17 cellular contexts compared by ENCODE assay signal in the genomic region with DNA sequence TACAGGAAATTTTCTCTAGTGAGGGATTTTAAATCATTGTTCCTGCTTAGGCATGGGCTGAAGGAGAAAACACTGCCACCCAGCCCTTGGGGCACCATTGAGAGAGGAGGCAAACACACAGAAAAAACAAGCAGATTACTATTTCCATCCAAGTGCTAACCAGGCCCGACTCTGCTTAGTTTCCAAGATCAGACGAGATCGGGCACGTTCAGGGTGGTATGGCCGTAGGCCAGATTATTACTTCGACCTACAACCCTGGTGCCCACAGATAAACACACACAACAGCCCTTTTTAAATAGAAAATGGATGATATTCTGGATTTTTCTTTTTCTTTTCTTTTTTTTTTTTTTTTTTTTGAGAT. TPM values are rescaled to one million over a fixed set of nuclear protein-coding genes. Genes with fewer than 3 reads are reported as not detected.
DNase-seq lines count a peak whose midpoint lies in the region; ATAC-seq and TF ChIP-seq lines count a peak whose summit lies in the region.
"Had no signal": no experiment of that assay in that cellular context is flagged by ENCODE, and none has a peak within 500 bp of the region (broad histone marks: within the 10 kb centered on the region; RNA-seq: fewer than 3 reads in every experiment).

No MANE protein-coding gene starts in this region.

- no peak overlapping the region for H3K14ac ChIP-seq in H9 (ENCODE audit: insufficient read depth, low read length)

- no peak overlapping the region for H3K18ac ChIP-seq in H9 (ENCODE audit: insufficient read length, low read depth, low read length)

- no peak overlapping the region for H2BK5ac ChIP-seq in H9 (ENCODE audit: insufficient read length, low read length)

- H3K4me2 ChIP-seq in H9 (ENCODE audit: insufficient read depth, insufficient read length, low read length), result no peak overlapping the region

- H3K27me3 Mint-ChIP-seq in H9 (ENCODE audit: low read depth), result peaks cover 14% of the 10 kb centered on the region

- no peaks in the 10 kb centered on the region for H3K9me3 Mint-ChIP-seq in H9

- no peak overlapping the region for H3K23ac ChIP-seq in H9 (ENCODE audit: insufficient read length, low read depth, low read length)

- H2BK120ac ChIP-seq in H9 (ENCODE audit: low read depth, low read length, poor library complexity, severe bottlenecking), result no peak overlapping the region

- WGBS in prostate gland, result 67% methylated on average over 6 of the region's 6 CpGs
- WGBS in H9 (ENCODE audit: extremely low coverage, insufficient read length, low lambda C conversion rate), result no CpG with 5 or more reads among the region's 6 CpGs

- H3K36me3 ChIP-seq in prostate gland, result no peaks in the 10 kb centered on the region
- H3K36me3 ChIP-seq: MG63 had no signal

- H3K4me1 Mint-ChIP-seq in H9, result no peaks in the 10 kb centered on the region
- H3K4me1 Mint-ChIP-seq: CD14-positive monocyte had no signal

- H3K79me1 ChIP-seq in H9 (ENCODE audit: insufficient read depth, low read depth, low read length, poor library complexity, severe bottlenecking), result no peaks in the 10 kb centered on the region

- no peak overlapping the region for H3K9ac ChIP-seq in H9 (ENCODE audit: extremely low read depth, insufficient read length, low read length)

- peak; percentile 88 for ATAC-seq in esophagus mucosa

- no peak overlapping the region for H3K4me3 ChIP-seq in prostate gland
- H3K4me3 ChIP-seq: MG63, SK-N-MC had no signal

- no peak overlapping the region for H4K8ac ChIP-seq in H9 (replicated peaks; ENCODE audit: insufficient read length, low read depth, low read length)

- no peaks in the 10 kb centered on the region for H3K23me2 ChIP-seq in H9 (ENCODE audit: insufficient read length, low read depth, low read length, poor library complexity, severe bottlenecking)

- no peak overlapping the region for H2BK20ac ChIP-seq in H9 (ENCODE audit: low read depth, low read length, poor library complexity, severe bottlenecking)

- CTCF ChIA-PET in RWPE1 (lab: Yijun Ruan, JAX), result no interaction called here

- no peak overlapping the region for H2BK12ac ChIP-seq in H9 (ENCODE audit: insufficient read length, low read depth, low read length)

- no peak for TF ChIP-seq POLR2A in prostate gland (IDR thresholded peaks at IDR 0.05)

- no peaks in the 10 kb centered on the region for H3K4me1 ChIP-seq in prostate gland (replicated peaks)
- no peaks in the 10 kb centered on the region for H3K4me1 ChIP-seq in H9 (ENCODE audit: insufficient read depth, low read length)

- peak; percentile 40 for DNase-seq in HPDE6-E6E7 (ENCODE audit: extremely low spot score)
- peak; percentile 52 for DNase-seq in RWPE1 (ENCODE audit: low spot score)
- DNase-seq in prostate gland (ENCODE audit: low spot score), result peak; percentile 71
- no peak for DNase-seq in H9
- no peak for DNase-seq in germinal center (ENCODE audit: low spot score)
- DNase-seq in NCI-H2196 (lab: John Stamatoyannopoulos, UW; ENCODE audit: unreplicated experiment), result no peak
- DNase-seq: MG63; NCI-H1092; NCI-H2081 treated with DMSO at 0.1 percent for 48 hours; NCI-H2227 treated with DMSO at 0.1 percent for 48 hours; NCI-H526; NK-92 treated with Interleukin-12 subunit alpha and Interleukin-12 subunit beta, amount 100 ng/mL, for 24 hours; OCI-M1; RPMI8226 had no signal

- intact Hi-C loops in prostate gland (cut with DNase I), result no loop called here

- H3K56ac ChIP-seq in H9 (ENCODE audit: insufficient read length, low read depth, low read length), result no peak overlapping the region

- H4K5ac ChIP-seq in H9 (ENCODE audit: insufficient read length, low read depth, low read length), result no peak overlapping the region

- no peak overlapping the region for H4K91ac ChIP-seq in H9 (ENCODE audit: insufficient read length, low read depth, low read length)

- POLR2A ChIA-PET in RWPE1 (lab: Yijun Ruan, JAX; ENCODE audit: low non-redundant PET), result no interaction called here

- H2AFZ ChIP-seq in H9 (ENCODE audit: low read length), result no peak overlapping the region

- no peak overlapping the region for H2AK5ac ChIP-seq in H9 (ENCODE audit: insufficient read length, low read length)

- H3K36me3 Mint-ChIP-seq in H9 (ENCODE audit: insufficient read depth in 1 of 3, low read depth in 3 of 3), result no peaks in the 10 kb centered on the region
- H3K36me3 Mint-ChIP-seq: CD14-positive monocyte had no signal

- H3T11ph ChIP-seq in H9 (ENCODE audit: low read length), result no peak overlapping the region

- H3K4me3 Mint-ChIP-seq in H9, result no peak overlapping the region
- H3K4me3 Mint-ChIP-seq: CD14-positive monocyte had no signal

- H2BK15ac ChIP-seq in H9 (ENCODE audit: low read depth, low read length), result no peak overlapping the region

- H3K27ac ChIP-seq in RWPE1, result peak overlapping the region; percentile 72
- H3K27ac ChIP-seq in prostate gland, result peak overlapping the region in 1 of 2 donors; percentile 23
- H3K27ac ChIP-seq in H9 (ENCODE audit: insufficient read length, low read depth, low read length), result no peak overlapping the region
- H3K27ac ChIP-seq: SK-N-MC had no signal

- H4K20me1 ChIP-seq in H9 (ENCODE audit: control insufficient read depth, insufficient read depth, insufficient read length), result no peaks in the 10 kb centered on the region

- H3K9me3 ChIP-seq in prostate gland (no peaks in the 10 kb centered on the region), H9 (ENCODE audit: control insufficient read depth, low read depth, low read length) (no peaks in the 10 kb centered on the region)
- H3K9me3 ChIP-seq: MG63 had no signal

- TF ChIP-seq CTCF in RWPE1 (conservative IDR thresholded peaks at IDR 0.05; ENCODE audit: low read depth) (no peak), prostate gland (IDR thresholded peaks at IDR 0.05) (no peak), H9 (conservative IDR thresholded peaks at IDR 0.05) (no peak)

- H3K27me3 ChIP-seq in prostate gland (replicated peaks; ENCODE audit: insufficient read depth), result no peaks in the 10 kb centered on the region
- H3K27me3 ChIP-seq in H9 (ENCODE audit: insufficient read depth, low read length), result no peaks in the 10 kb centered on the region
- H3K27me3 ChIP-seq: MG63 had no signal

- H3K4ac ChIP-seq in H9 (ENCODE audit: low read depth, low read length), result no peak overlapping the region

- no peak overlapping the region for H3K27ac Mint-ChIP-seq in H9
- H3K27ac Mint-ChIP-seq: CD14-positive monocyte had no signal

- H3K79me2 ChIP-seq in H9 (ENCODE audit: insufficient read depth, low read length), result no peaks in the 10 kb centered on the region

RNA-seq across cellular contexts. Expression of a gene that starts 45.4 kb away (rescaled TPM):
- 32.0 TPM for total RNA-seq in esophagus mucosa
- total RNA-seq in prostate gland, result 100 to 1,000 TPM; 391 to 554 TPM
- total RNA-seq in H9 (2021), result 10.3 and 10.8 TPM in 2 replicates

RNA-seq across cellular contexts. Expression of a gene that starts 50.8 kb away (rescaled TPM):
- total RNA-seq in esophagus mucosa (53.6 TPM), prostate gland (10 to 100 TPM; 60.8 to 89.0 TPM), H9 (2021) (92.3 and 96.6 TPM in 2 replicates)

Comparison
In these comparisons a context has a peak if more than half of its experiments do, and no peak if none do; other contexts are left out.
1. DNase-seq: peak in HPDE6-E6E7 (single experiment), RWPE1 (single experiment) and prostate gland (single experiment); none in H9 (single experiment), germinal center (single experiment) and NCI-H2196 (single experiment).
2. RNA of a gene that starts 45.4 kb away (total RNA-seq): 391 to 554 TPM in prostate gland; 32.0 TPM in esophagus mucosa (single experiment) and 10.3 to 10.8 TPM in H9; every median in the first group is over 10 times any median in the second.